Comparison of ENCODE assay signal across 12 cellular contexts in genomic region chr1:186152227-186152944, GRCh38.
DNase-seq lines count a peak whose midpoint lies in the region; TF ChIP-seq lines count a peak whose summit lies in the region.
"Had no signal": no experiment of that assay in that cellular context is flagged by ENCODE, and none has a peak within 500 bp of the region (broad histone marks: within the 10 kb centered on the region; RNA-seq: fewer than 3 reads in every experiment).

No MANE protein-coding gene starts in this region.

- H3K9me3 ChIP-seq in MG63, result no peaks in the 10 kb centered on the region
- H3K9me3 ChIP-seq in mammary epithelial cell (replicated peaks; ENCODE audit: insufficient read depth, low read length), result no peaks in the 10 kb centered on the region
- no peaks in the 10 kb centered on the region for H3K9me3 ChIP-seq in suprapubic skin

- no TSS peak for BruUV-seq in mammary epithelial cell (replicated peaks; lab: Mats Ljungman, UMichigan)

- H3K79me2 ChIP-seq in mammary epithelial cell (ENCODE audit: insufficient read depth, low read length), result no peaks in the 10 kb centered on the region

- H3K4me1 ChIP-seq in mammary epithelial cell (ENCODE audit: insufficient read depth, low read length), result peaks cover 37% of the 10 kb centered on the region
- H3K4me1 ChIP-seq in suprapubic skin, result no peaks in the 10 kb centered on the region

- CTCF ChIA-PET in mammary epithelial cell (lab: Charles Lee; ENCODE audit: low non-redundant PET), result no interaction called here

- in situ Hi-C loops in mammary epithelial cell (cut with MboI; ENCODE audit: low sequenced_read_pairs in 2 of 2), result no loop called here

- peak; percentile 17 for DNase-seq in AG20443 (ENCODE audit: low spot score)
- DNase-seq in MG63, result peak; percentile 28
- peak; percentile 91 for DNase-seq in mammary epithelial cell
- DNase-seq in midbrain (lab: John Stamatoyannopoulos, UW), result peak; percentile 15
- DNase-seq in activated gamma-delta T cell (lab: John Stamatoyannopoulos, UW), result no peak
- no peak for DNase-seq in putamen (ENCODE audit: low spot score)
- DNase-seq in stimulated activated CD4-positive, alpha-beta T cell treated with anti-CD3 and anti-CD28 coated beads, Interleukin-15, amount 100 ng/mL, for 24 hours, result no peak
- DNase-seq in suprapubic skin (ENCODE audit: low spot score in 2 of 2), result no peak
- DNase-seq: activated T-cell treated with anti-CD3 and anti-CD28 coated beads, Interleukin-2, amount 50 U/mL, for 48 hours; NK-92 treated with Interleukin-12 subunit alpha and Interleukin-12 subunit beta, amount 100 ng/mL, for 24 hours; posterior cingulate gyrus had no signal

- H3K4me3 ChIP-seq in MG63 (no peak overlapping the region), mammary epithelial cell (replicated peaks in 1 of 3; ENCODE audit: insufficient read depth in 1 of 3, low read depth in 2 of 3, low read length in 3 of 3) (no peak overlapping the region), suprapubic skin (no peak overlapping the region)
- H3K4me3 ChIP-seq: GM12878 had no signal

- dilution Hi-C loops in mammary epithelial cell (cut with HindIII; ENCODE audit: low sequenced_read_pairs), result no loop called here

- no peak for TF ChIP-seq EP300 in suprapubic skin (IDR thresholded peaks at IDR 0.05)

- H3K36me3 ChIP-seq in MG63 (no peaks in the 10 kb centered on the region), mammary epithelial cell (ENCODE audit: insufficient read depth, low read length) (no peaks in the 10 kb centered on the region), suprapubic skin (peaks cover 3% of the 10 kb centered on the region)

- 0% methylated on average over 6 of the region's 6 CpGs for WGBS in mammary epithelial cell (ENCODE audit: low coverage, missing lambda C conversion rate)
- 46% methylated on average over 6 of the region's 6 CpGs for WGBS in suprapubic skin

- H3K27ac ChIP-seq in mammary epithelial cell (ENCODE audit: insufficient read depth, low read depth, low read length), result peak overlapping the region; percentile 60
- H3K27ac ChIP-seq in suprapubic skin, result no peak overlapping the region

- H4K20me1 ChIP-seq in mammary epithelial cell (ENCODE audit: insufficient read depth, low read length), result no peaks in the 10 kb centered on the region

- H3K9ac ChIP-seq in mammary epithelial cell (ENCODE audit: insufficient read depth, low read length), result peak overlapping the region; percentile 19

- TF ChIP-seq CTCF in mammary epithelial cell (conservative IDR thresholded peaks at IDR 0.05 in 1 of 2, IDR thresholded peaks at IDR 0.05 in 1 of 2; ENCODE audit: extremely low read depth in 1 of 2, insufficient read depth in 1 of 2, low read depth in 1 of 2, low read length in 2 of 2) (no peak), suprapubic skin (IDR thresholded peaks at IDR 0.05) (no peak)

- intact Hi-C loops in mammary epithelial cell (cut with micrococcal nuclease), result loop anchor here (2.0 to 10.0 kb wide), 2 partner anchors 50 to 162 kb away; no protein-coding TSS in a partner anchor

- peak overlapping the region; percentile 79 for H3K4me2 ChIP-seq in mammary epithelial cell (ENCODE audit: insufficient read depth, low read depth, low read length)

- TF ChIP-seq POLR2A in suprapubic skin (IDR thresholded peaks at IDR 0.05), result no peak

- H2AFZ ChIP-seq in mammary epithelial cell (ENCODE audit: low read depth, low read length), result peak overlapping the region; percentile 77

- H3K27me3 ChIP-seq in MG63 (no peaks in the 10 kb centered on the region), mammary epithelial cell (ENCODE audit: insufficient read depth, low read length) (no peaks in the 10 kb centered on the region), suprapubic skin (no peaks in the 10 kb centered on the region)

Comparison
In these comparisons a context has a peak if more than half of its experiments do, and no peak if none do; other contexts are left out.
1. DNase-seq: peak in AG20443 (single experiment), MG63 (single experiment), mammary epithelial cell (single experiment) and midbrain (single experiment); none in activated gamma-delta T cell (single experiment), putamen (single experiment), stimulated activated CD4-positive, alpha-beta T cell treated with anti-CD3 and anti-CD28 coated beads, Interleukin-15, amount 100 ng/mL, for 24 hours (single experiment) and suprapubic skin (0 of 2).